ENCODE assay signal across 22 cellular contexts in the genomic region with DNA sequence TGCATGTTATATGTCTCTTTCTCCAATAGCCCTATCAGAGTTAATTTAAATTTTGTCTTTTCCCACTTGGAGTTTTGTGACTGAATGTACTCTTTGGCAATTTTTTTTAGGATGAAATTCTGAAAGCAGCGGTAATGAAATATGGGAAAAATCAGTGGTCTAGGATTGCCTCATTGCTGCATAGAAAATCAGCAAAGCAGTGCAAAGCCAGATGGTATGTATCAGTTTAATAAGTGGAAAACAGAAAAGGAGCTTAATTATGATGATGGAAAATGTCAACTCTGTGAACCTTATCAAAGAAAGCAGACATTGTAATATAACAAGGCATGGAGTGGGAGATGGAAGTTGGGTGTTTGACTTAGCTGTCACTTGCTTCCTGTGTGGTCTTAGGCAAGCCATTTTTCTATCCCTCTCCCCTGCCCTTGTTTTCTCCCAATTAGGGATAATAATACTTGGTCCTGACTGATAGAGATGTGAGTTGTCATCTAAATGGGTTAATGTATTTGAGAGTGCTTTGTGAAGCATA. TPM values are rescaled to one million over a fixed set of nuclear protein-coding genes. Genes with fewer than 3 reads are reported as not detected.
DNase-seq lines count a peak whose midpoint lies in the region; ATAC-seq and TF ChIP-seq lines count a peak whose summit lies in the region.
"Had no signal": no experiment of that assay in that cellular context is flagged by ENCODE, and none has a peak within 500 bp of the region (broad histone marks: within the 10 kb centered on the region; RNA-seq: fewer than 3 reads in every experiment).

No MANE protein-coding gene starts in this region.

- H3K4me3 ChIP-seq in ACC112 (ENCODE audit: low read depth, low read length), result peak overlapping the region; percentile 99
- H3K4me3 ChIP-seq: SJSA1 had no signal

- no peaks in the 10 kb centered on the region for H3K27me3 ChIP-seq in ACC112 (ENCODE audit: insufficient read depth, low read length)
- H3K27me3 ChIP-seq in CD4-positive, alpha-beta T cell (ENCODE audit: control insufficient read depth, insufficient read depth, low read length), result no peaks in the 10 kb centered on the region
- H3K27me3 ChIP-seq: SJSA1, tibial nerve had no signal

- H3K27ac Mint-ChIP-seq in CD4-positive, alpha-beta T cell, result peak overlapping the region; percentile 93
- H3K27ac Mint-ChIP-seq in T-cell (peak overlapping the region in 1 of 2 donors; percentile 10), immature natural killer cell (no peak overlapping the region)
- H3K27ac Mint-ChIP-seq: activated naive CD4-positive, alpha-beta T cell treated with anti-CD3 and anti-CD28 coated beads, Interleukin-2, amount 50 U/mL, for 72 hours; GM23338 had no signal

- peaks cover 45% of the 10 kb centered on the region for H3K4me1 Mint-ChIP-seq in CD4-positive, alpha-beta T cell (ENCODE audit: low read depth)
- peaks cover 48 to 53% (median 51%) of the 10 kb centered on the region in 3 donors for H3K4me1 Mint-ChIP-seq in T-cell
- peaks cover 39 to 48% of the 10 kb centered on the region in 2 donors for H3K4me1 Mint-ChIP-seq in immature natural killer cell

- intact Hi-C loops in CD4-positive, alpha-beta T cell (cut with DNase I, micrococcal nuclease), result no loop called here

- peaks cover 22% of the 10 kb centered on the region for H3K4me1 ChIP-seq in ACC112 (ENCODE audit: control insufficient read depth, insufficient read depth, low read length, unreplicated experiment)

- POLR2A ChIA-PET in CD4-positive, alpha-beta T cell (lab: Charles Lee), result no interaction called here
- POLR2A ChIA-PET in T-cell (lab: Charles Lee), result interaction anchor here in 1 of 2 donors (0.8 kb wide), 1 partner anchor 55 kb away, joined by 7 read pairs; no protein-coding TSS in a partner anchor

- no peak for ATAC-seq in CD4-positive, alpha-beta T cell (ENCODE audit: poor library complexity)
- ATAC-seq in T-cell (replicated peaks in 1 of 4) (no peak), GM19467 (IDR thresholded peaks at IDR 0.05; ENCODE audit: unreplicated experiment) (no peak), GM19395 (IDR thresholded peaks at IDR 0.05; ENCODE audit: unreplicated experiment) (no peak)
- ATAC-seq: activated naive CD4-positive, alpha-beta T cell treated with anti-CD3 and anti-CD28 coated beads, Interleukin-2, amount 50 U/mL, for 72 hours; esophagus mucosa; GM23338 had no signal

- peak overlapping the region; percentile 97 for H3K4me3 Mint-ChIP-seq in CD4-positive, alpha-beta T cell
- H3K4me3 Mint-ChIP-seq in T-cell (peak overlapping the region in 2 of 3 donors; percentile 42 to 90), immature natural killer cell (peak overlapping the region in 3 of 5 donors; percentile 2 to 95 (median 18))

- no peak overlapping the region for H2AFZ ChIP-seq in ACC112 (ENCODE audit: low read length, unreplicated experiment)
- H2AFZ ChIP-seq: GM23338 had no signal

- no peak for TF ChIP-seq CTCF in CD4-positive, alpha-beta T cell (IDR thresholded peaks at IDR 0.05)

- peaks cover 40% of the 10 kb centered on the region for H3K79me2 ChIP-seq in ACC112 (ENCODE audit: control insufficient read depth, insufficient read depth, low read length, unreplicated experiment)

- H3K9me3 Mint-ChIP-seq in CD4-positive, alpha-beta T cell, result no peaks in the 10 kb centered on the region
- H3K9me3 Mint-ChIP-seq in T-cell (no peaks in the 10 kb centered on the region), immature natural killer cell (no peaks in the 10 kb centered on the region)
- H3K9me3 Mint-ChIP-seq: activated naive CD4-positive, alpha-beta T cell treated with anti-CD3 and anti-CD28 coated beads, Interleukin-2, amount 50 U/mL, for 72 hours; GM23338 had no signal

- CTCF ChIA-PET in CD4-positive, alpha-beta T cell (lab: Charles Lee), result no interaction called here
- CTCF ChIA-PET in T-cell (lab: Charles Lee), result interaction anchor here in 1 of 2 donors (0.6 kb wide), 1 partner anchor 121 kb away, joined by 3 read pairs; no protein-coding TSS in a partner anchor

- no peaks in the 10 kb centered on the region for H3K27me3 Mint-ChIP-seq in CD4-positive, alpha-beta T cell
- H3K27me3 Mint-ChIP-seq in T-cell (no peaks in the 10 kb centered on the region), immature natural killer cell (ENCODE audit: low read depth in 3 of 3) (peaks cover 7 to 11% (median 8%) of the 10 kb centered on the region in 3 donors)

- H3K9me3 ChIP-seq in CD4-positive, alpha-beta T cell (ENCODE audit: control insufficient read depth, low read length), result no peaks in the 10 kb centered on the region
- H3K9me3 ChIP-seq: SJSA1, tibial nerve had no signal

- no peak for DNase-seq in CD4-positive, alpha-beta T cell
- DNase-seq in T-cell, result no peak
- no peak for DNase-seq in immature natural killer cell
- DNase-seq in GOT3 (lab: John Stamatoyannopoulos, UW), result no peak
- no peak for DNase-seq in NCI-H1105 treated with DMSO at 0.1 percent for 48 hours (lab: John Stamatoyannopoulos, UW)
- DNase-seq: dermis blood vessel endothelial cell, DMS153, NCI-H1048, NCI-H526, OCI-M1 had no signal

- H3K36me3 Mint-ChIP-seq in CD4-positive, alpha-beta T cell (ENCODE audit: low read depth), result peaks cover 73% of the 10 kb centered on the region
- H3K36me3 Mint-ChIP-seq in T-cell (peaks cover 34% of the 10 kb centered on the region), immature natural killer cell (peaks cover 10 to 30% (median 12%) of the 10 kb centered on the region in 3 donors)

- no peak overlapping the region for H3K27ac ChIP-seq in ACC112 (ENCODE audit: low read depth, low read length)
- no peak overlapping the region for H3K27ac ChIP-seq in CD4-positive, alpha-beta T cell (ENCODE audit: low read depth, low read length)
- H3K27ac ChIP-seq: SJSA1, tibial nerve had no signal

- peaks cover 30% of the 10 kb centered on the region for H3K36me3 ChIP-seq in ACC112 (ENCODE audit: insufficient read depth, low read length)

RNA-seq across cellular contexts. Expression of gene CDC5L, which starts 2.7 kb away (rescaled TPM):
- 10 to 100 TPM; 18.9 to 19.9 TPM for total RNA-seq in CD4-positive, alpha-beta T cell
- total RNA-seq in T-cell, result 10 to 100 TPM; 16.9 to 18.8 (median 17.9) TPM
- polyA plus RNA-seq in immature natural killer cell, result 10 to 100 TPM in 2 of 3 donors, 1 to 10 TPM in 1; 8.1 to 16.6 (median 10.6) TPM

RNA-seq across cellular contexts. Expression of gene SPATS1, which starts 47.8 kb away (rescaled TPM):
- total RNA-seq in CD4-positive, alpha-beta T cell, result not detected
- not detected for total RNA-seq in T-cell
- not detected for polyA plus RNA-seq in immature natural killer cell
- total RNA-seq: activated naive CD4-positive, alpha-beta T cell treated with anti-CD3 and anti-CD28 coated beads, Interleukin-2, amount 50 U/mL, for 72 hours; bronchial epithelial cell; dermis blood vessel endothelial cell; esophagus mucosa; glomerular endothelial cell; GM23338; liver; posterior vena cava; SJSA1; tibial nerve had no signal
- polyA plus RNA-seq: GM23338, liver had no signal

Comparison
In these comparisons a context has a peak if more than half of its experiments do, and no peak if none do; other contexts are left out.
1. H3K4me3 Mint-ChIP-seq: peak in every context shown above with its lines; median percentile 97 in CD4-positive, alpha-beta T cell; 66 in T-cell; 18 in immature natural killer cell.